ENCODE assay signal across 1 cellular context in genomic region chr1:8170059-8170835, GRCh38.
TF ChIP-seq lines count a peak whose summit lies in the region.

No MANE protein-coding gene starts in this region.

TF ChIP-seq in HepG2, 621 proteins besides CTCF, POLR2A, EP300 and RAD21 (continued from another document and continues in another):
- TF ChIP-seq, protein P1, sequence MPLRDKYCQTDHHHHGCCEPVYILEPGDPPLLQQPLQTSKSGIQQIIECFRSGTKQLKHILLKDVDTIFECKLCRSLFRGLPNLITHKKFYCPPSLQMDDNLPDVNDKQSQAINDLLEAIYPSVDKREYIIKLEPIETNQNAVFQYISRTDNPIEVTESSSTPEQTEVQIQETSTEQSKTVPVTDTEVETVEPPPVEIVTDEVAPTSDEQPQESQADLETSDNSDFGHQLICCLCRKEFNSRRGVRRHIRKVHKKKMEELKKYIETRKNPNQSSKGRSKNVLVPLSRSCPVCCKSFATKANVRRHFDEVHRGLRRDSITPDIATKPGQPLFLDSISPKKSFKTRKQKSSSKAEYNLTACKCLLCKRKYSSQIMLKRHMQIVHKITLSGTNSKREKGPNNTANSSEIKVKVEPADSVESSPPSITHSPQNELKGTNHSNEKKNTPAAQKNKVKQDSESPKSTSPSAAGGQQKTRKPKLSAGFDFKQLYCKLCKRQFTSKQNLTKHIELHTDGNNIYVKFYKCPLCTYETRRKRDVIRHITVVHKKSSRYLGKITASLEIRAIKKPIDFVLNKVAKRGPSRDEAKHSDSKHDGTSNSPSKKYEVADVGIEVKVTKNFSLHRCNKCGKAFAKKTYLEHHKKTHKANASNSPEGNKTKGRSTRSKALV (CRISPR knock-in tag; IDR thresholded peaks at IDR 0.05), result no peak
- no peak for TF ChIP-seq ZBTB2 (CRISPR knock-in tag; IDR thresholded peaks at IDR 0.05; ENCODE audit: low read depth)
- TF ChIP-seq ZEB1 (IDR thresholded peaks at IDR 0.05; ENCODE audit: insufficient replicate concordance, low read depth), result peak; percentile 98
- TF ChIP-seq HNRNPK (IDR thresholded peaks at IDR 0.05; ENCODE audit: low read depth, low read length, poor library complexity, severe bottlenecking), result no peak
- TF ChIP-seq MTA1 (CRISPR knock-in tag; IDR thresholded peaks at IDR 0.05; ENCODE audit: borderline replicate concordance), result peak; percentile 95; the same call in 1 of the 2 replicates
- 0 out of 2 replicates have a peak, but pooled peaks have one; percentile 16 for TF ChIP-seq TAF1 (CRISPR knock-in tag; IDR thresholded peaks at IDR 0.05)
- peak; percentile 69 for TF ChIP-seq ZNF605 (CRISPR knock-in tag; IDR thresholded peaks at IDR 0.05)
- peak; percentile 30; the same call in 1 of the 2 replicates for TF ChIP-seq KDM3A (CRISPR knock-in tag; IDR thresholded peaks at IDR 0.05; ENCODE audit: low read depth)
- TF ChIP-seq ZNF207 (IDR thresholded peaks at IDR 0.05; ENCODE audit: borderline replicate concordance), result no peak
- TF ChIP-seq CEBPB (IDR thresholded peaks at IDR 0.05; ENCODE audit: borderline replicate concordance, low read depth, low read length), result no peak
- TF ChIP-seq, protein P2, sequence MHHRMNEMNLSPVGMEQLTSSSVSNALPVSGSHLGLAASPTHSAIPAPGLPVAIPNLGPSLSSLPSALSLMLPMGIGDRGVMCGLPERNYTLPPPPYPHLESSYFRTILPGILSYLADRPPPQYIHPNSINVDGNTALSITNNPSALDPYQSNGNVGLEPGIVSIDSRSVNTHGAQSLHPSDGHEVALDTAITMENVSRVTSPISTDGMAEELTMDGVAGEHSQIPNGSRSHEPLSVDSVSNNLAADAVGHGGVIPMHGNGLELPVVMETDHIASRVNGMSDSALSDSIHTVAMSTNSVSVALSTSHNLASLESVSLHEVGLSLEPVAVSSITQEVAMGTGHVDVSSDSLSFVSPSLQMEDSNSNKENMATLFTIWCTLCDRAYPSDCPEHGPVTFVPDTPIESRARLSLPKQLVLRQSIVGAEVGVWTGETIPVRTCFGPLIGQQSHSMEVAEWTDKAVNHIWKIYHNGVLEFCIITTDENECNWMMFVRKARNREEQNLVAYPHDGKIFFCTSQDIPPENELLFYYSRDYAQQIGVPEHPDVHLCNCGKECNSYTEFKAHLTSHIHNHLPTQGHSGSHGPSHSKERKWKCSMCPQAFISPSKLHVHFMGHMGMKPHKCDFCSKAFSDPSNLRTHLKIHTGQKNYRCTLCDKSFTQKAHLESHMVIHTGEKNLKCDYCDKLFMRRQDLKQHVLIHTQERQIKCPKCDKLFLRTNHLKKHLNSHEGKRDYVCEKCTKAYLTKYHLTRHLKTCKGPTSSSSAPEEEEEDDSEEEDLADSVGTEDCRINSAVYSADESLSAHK (CRISPR knock-in tag; IDR thresholded peaks at IDR 0.05; ENCODE audit: borderline replicate concordance), result no peak
- TF ChIP-seq ETV5 (CRISPR knock-in tag; IDR thresholded peaks at IDR 0.05; ENCODE audit: borderline replicate concordance), result peak; percentile 42; the same call in 1 of the 2 replicates
- peak; percentile 20; the same call in 1 of the 2 replicates for TF ChIP-seq BHLHE40 (IDR thresholded peaks at IDR 0.05; ENCODE audit: low read length)
- TF ChIP-seq NKX3-1 (CRISPR knock-in tag; IDR thresholded peaks at IDR 0.05), result no peak
- no peak; the same call in 1 of the 2 replicates for TF ChIP-seq ZNF552 (CRISPR knock-in tag; IDR thresholded peaks at IDR 0.05; ENCODE audit: borderline replicate concordance)
- TF ChIP-seq, protein P3, sequence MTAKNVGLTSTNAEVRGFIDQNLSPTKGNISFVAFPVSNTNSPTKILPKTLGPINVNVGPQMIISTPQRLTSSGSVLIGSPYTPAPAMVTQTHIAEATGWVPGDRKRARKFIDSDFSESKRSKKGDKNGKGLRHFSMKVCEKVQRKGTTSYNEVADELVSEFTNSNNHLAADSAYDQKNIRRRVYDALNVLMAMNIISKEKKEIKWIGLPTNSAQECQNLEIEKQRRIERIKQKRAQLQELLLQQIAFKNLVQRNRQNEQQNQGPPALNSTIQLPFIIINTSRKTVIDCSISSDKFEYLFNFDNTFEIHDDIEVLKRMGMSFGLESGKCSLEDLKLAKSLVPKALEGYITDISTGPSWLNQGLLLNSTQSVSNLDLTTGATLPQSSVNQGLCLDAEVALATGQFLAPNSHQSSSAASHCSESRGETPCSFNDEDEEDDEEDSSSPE (CRISPR knock-in tag; IDR thresholded peaks at IDR 0.05), result no peak
- TF ChIP-seq, protein P4, sequence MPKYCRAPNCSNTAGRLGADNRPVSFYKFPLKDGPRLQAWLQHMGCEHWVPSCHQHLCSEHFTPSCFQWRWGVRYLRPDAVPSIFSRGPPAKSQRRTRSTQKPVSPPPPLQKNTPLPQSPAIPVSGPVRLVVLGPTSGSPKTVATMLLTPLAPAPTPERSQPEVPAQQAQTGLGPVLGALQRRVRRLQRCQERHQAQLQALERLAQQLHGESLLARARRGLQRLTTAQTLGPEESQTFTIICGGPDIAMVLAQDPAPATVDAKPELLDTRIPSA (CRISPR knock-in tag; IDR thresholded peaks at IDR 0.05; ENCODE audit: borderline replicate concordance), result no peak
- peak; percentile 31 for TF ChIP-seq YY1 (IDR thresholded peaks at IDR 0.05; ENCODE audit: insufficient read depth, insufficient replicate concordance, low read depth, low read length)
- peak; percentile 25; the same call in 1 of the 2 replicates for TF ChIP-seq HES4 (CRISPR knock-in tag; IDR thresholded peaks at IDR 0.05; ENCODE audit: borderline replicate concordance)
- no peak for TF ChIP-seq SMARCE1 (IDR thresholded peaks at IDR 0.05; ENCODE audit: borderline replicate concordance)
- TF ChIP-seq ZSCAN21 (CRISPR knock-in tag; IDR thresholded peaks at IDR 0.05; ENCODE audit: borderline replicate concordance), result peak; percentile 40; the same call in 1 of the 2 replicates
- TF ChIP-seq TFDP1 (CRISPR knock-in tag; IDR thresholded peaks at IDR 0.05; ENCODE audit: borderline replicate concordance), result peak; percentile 52; the same call in 1 of the 2 replicates
- TF ChIP-seq, protein P5, sequence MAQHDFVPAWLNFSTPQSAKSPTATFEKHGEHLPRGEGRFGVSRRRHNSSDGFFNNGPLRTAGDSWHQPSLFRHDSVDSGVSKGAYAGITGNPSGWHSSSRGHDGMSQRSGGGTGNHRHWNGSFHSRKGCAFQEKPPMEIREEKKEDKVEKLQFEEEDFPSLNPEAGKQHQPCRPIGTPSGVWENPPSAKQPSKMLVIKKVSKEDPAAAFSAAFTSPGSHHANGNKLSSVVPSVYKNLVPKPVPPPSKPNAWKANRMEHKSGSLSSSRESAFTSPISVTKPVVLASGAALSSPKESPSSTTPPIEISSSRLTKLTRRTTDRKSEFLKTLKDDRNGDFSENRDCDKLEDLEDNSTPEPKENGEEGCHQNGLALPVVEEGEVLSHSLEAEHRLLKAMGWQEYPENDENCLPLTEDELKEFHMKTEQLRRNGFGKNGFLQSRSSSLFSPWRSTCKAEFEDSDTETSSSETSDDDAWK (CRISPR knock-in tag; IDR thresholded peaks at IDR 0.05), result no peak
- TF ChIP-seq ZNF12 (CRISPR knock-in tag; IDR thresholded peaks at IDR 0.05), result no peak
- TF ChIP-seq ZNF773 (CRISPR knock-in tag; IDR thresholded peaks at IDR 0.05; ENCODE audit: borderline replicate concordance), result 0 out of 2 replicates have a peak, but pooled peaks have one; percentile 25
- no peak for TF ChIP-seq MYNN (CRISPR knock-in tag; IDR thresholded peaks at IDR 0.05; ENCODE audit: low read depth)
- TF ChIP-seq, protein P6, sequence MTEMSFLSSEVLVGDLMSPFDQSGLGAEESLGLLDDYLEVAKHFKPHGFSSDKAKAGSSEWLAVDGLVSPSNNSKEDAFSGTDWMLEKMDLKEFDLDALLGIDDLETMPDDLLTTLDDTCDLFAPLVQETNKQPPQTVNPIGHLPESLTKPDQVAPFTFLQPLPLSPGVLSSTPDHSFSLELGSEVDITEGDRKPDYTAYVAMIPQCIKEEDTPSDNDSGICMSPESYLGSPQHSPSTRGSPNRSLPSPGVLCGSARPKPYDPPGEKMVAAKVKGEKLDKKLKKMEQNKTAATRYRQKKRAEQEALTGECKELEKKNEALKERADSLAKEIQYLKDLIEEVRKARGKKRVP (CRISPR knock-in tag; IDR thresholded peaks at IDR 0.05), result no peak
- TF ChIP-seq TOPORS (CRISPR knock-in tag; IDR thresholded peaks at IDR 0.05), result peak; percentile 45; the same call in 1 of the 2 replicates
- no peak for TF ChIP-seq FOXM1 (CRISPR knock-in tag; IDR thresholded peaks at IDR 0.05)
- peak; percentile 54; the same call in 1 of the 2 replicates for TF ChIP-seq TCF7 (IDR thresholded peaks at IDR 0.05; ENCODE audit: low read depth)
- TF ChIP-seq ZNF17 (CRISPR knock-in tag; IDR thresholded peaks at IDR 0.05), result no peak
- TF ChIP-seq RORA (CRISPR knock-in tag; IDR thresholded peaks at IDR 0.05), result no peak
- peak; percentile 86; the same call in 1 of the 2 replicates for TF ChIP-seq BRCA1 (CRISPR knock-in tag; IDR thresholded peaks at IDR 0.05)
- TF ChIP-seq ZKSCAN5 (CRISPR knock-in tag; IDR thresholded peaks at IDR 0.05), result no peak
- no peak for TF ChIP-seq MAFG (CRISPR knock-in tag; IDR thresholded peaks at IDR 0.05)
- TF ChIP-seq THYN1 (CRISPR knock-in tag; IDR thresholded peaks at IDR 0.05; ENCODE audit: borderline replicate concordance, low read depth), result no peak
- peak; percentile 55; the same call in 1 of the 2 replicates for TF ChIP-seq GMEB1 (CRISPR knock-in tag; IDR thresholded peaks at IDR 0.05; ENCODE audit: borderline replicate concordance)
- TF ChIP-seq ZNF577 (CRISPR knock-in tag; IDR thresholded peaks at IDR 0.05; ENCODE audit: borderline replicate concordance, low read depth), result no peak
- TF ChIP-seq, protein P7, sequence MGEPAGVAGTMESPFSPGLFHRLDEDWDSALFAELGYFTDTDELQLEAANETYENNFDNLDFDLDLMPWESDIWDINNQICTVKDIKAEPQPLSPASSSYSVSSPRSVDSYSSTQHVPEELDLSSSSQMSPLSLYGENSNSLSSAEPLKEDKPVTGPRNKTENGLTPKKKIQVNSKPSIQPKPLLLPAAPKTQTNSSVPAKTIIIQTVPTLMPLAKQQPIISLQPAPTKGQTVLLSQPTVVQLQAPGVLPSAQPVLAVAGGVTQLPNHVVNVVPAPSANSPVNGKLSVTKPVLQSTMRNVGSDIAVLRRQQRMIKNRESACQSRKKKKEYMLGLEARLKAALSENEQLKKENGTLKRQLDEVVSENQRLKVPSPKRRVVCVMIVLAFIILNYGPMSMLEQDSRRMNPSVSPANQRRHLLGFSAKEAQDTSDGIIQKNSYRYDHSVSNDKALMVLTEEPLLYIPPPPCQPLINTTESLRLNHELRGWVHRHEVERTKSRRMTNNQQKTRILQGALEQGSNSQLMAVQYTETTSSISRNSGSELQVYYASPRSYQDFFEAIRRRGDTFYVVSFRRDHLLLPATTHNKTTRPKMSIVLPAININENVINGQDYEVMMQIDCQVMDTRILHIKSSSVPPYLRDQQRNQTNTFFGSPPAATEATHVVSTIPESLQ (CRISPR knock-in tag; conservative IDR thresholded peaks at IDR 0.05), result no peak
- TF ChIP-seq RBAK (CRISPR knock-in tag; IDR thresholded peaks at IDR 0.05), result no peak
